8 cellular contexts compared by ENCODE assay signal in the genomic region with DNA sequence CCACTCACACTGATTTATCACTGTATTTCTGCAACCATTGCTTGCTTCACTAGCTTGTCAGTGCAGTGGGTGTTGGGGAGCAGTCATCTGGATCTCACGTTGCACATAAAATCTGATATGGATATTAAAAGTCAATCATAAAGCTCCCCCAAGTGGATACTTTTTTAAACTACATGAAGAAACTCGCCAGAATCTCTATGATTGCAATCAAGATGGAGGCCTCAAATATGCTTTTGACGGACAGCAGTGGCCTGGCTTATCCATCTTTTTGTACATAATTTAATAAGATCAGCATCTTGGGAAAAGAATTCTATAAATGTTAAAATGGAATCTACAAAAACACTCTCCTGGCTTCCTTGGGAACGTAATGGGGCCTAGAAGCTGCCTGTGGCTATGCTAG.
DNase-seq lines count a peak whose midpoint lies in the region; ATAC-seq, FAIRE-seq and TF ChIP-seq lines count a peak whose summit lies in the region.
"Had no signal": no experiment of that assay in that cellular context is flagged by ENCODE, and none has a peak within 500 bp of the region (broad histone marks: within the 10 kb centered on the region; RNA-seq: fewer than 3 reads in every experiment).

No MANE protein-coding gene starts in this region.

- WGBS in heart right ventricle, 2 donors = 37 to 46% methylated on average over 4 of the region's 4 CpGs

- H3K9ac ChIP-seq in Loucy (ENCODE audit: low read depth, low read length, poor library complexity, severe bottlenecking) (no peak overlapping the region), keratinocyte (ENCODE audit: control insufficient read depth, extremely low read depth, insufficient read depth, low read length) (no peak overlapping the region)

- FAIRE-seq in keratinocyte (lab: Jason Lieb, UNC) = peak; percentile 39
- FAIRE-seq: TTC549 had no signal

- H3K27ac ChIP-seq in keratinocyte (ENCODE audit: control insufficient read depth, insufficient read depth, low read length) = no peak overlapping the region
- H3K27ac ChIP-seq in heart right ventricle = no peak overlapping the region

- dilution Hi-C loops in keratinocyte (cut with MboI; ENCODE audit: extremely low pct_ligation_motif_present, low sequenced_read_pairs) = no loop called here

- H3K36me3 ChIP-seq in Loucy (ENCODE audit: insufficient read depth, low read length) = no peaks in the 10 kb centered on the region
- H3K36me3 ChIP-seq in keratinocyte (ENCODE audit: control insufficient read depth in 2 of 2, extremely low read depth in 1 of 2, insufficient read depth in 2 of 2, low read length in 2 of 2) = no peaks in the 10 kb centered on the region
- no peaks in the 10 kb centered on the region for H3K36me3 ChIP-seq in heart right ventricle

- no peaks in the 10 kb centered on the region for H3K79me2 ChIP-seq in Loucy (ENCODE audit: insufficient read depth, low read length)
- H3K79me2 ChIP-seq in keratinocyte (ENCODE audit: control insufficient read depth, insufficient read depth, low read length) = no peaks in the 10 kb centered on the region

- no peaks in the 10 kb centered on the region for H3K9me2 ChIP-seq in Loucy (replicated peaks; ENCODE audit: low read depth, low read length)

- intact Hi-C loops in heart right ventricle (cut with DNase I) = no loop called here

- H2AFZ ChIP-seq in Loucy (ENCODE audit: low read length) = no peak overlapping the region; the same call in 1 of the 2 replicates
- peak overlapping the region; percentile 33 for H2AFZ ChIP-seq in keratinocyte (ENCODE audit: control insufficient read depth, low read length)

- H3K9me3 ChIP-seq in Loucy (ENCODE audit: insufficient read depth, low read depth, low read length) (no peaks in the 10 kb centered on the region), keratinocyte (ENCODE audit: control insufficient read depth, low read depth, low read length) (no peaks in the 10 kb centered on the region), heart right ventricle (peaks cover 0 to 8% (median 2%) of the 10 kb centered on the region in 11 donors)

- peak; percentile 68 for TF ChIP-seq CTCF in Loucy (conservative IDR thresholded peaks at IDR 0.05; ENCODE audit: low read length)
- TF ChIP-seq CTCF in keratinocyte (optimal IDR thresholded peaks at IDR 0.05 in 1 of 3, IDR thresholded peaks at IDR 0.05 in 1 of 3, conservative IDR thresholded peaks at IDR 0.05 in 1 of 3; ENCODE audit: extremely low read depth in 1 of 3, insufficient read depth in 2 of 3, low read length in 3 of 3) = peak in 1 of 3 experiments; percentile 33
- TF ChIP-seq CTCF in heart right ventricle (IDR thresholded peaks at IDR 0.05) = peak in 4 of 9 donors; percentile 11 to 34 (median 22)

- no peaks in the 10 kb centered on the region for H3F3A ChIP-seq in Loucy (ENCODE audit: low read depth)

- H4K20me1 ChIP-seq in Loucy (ENCODE audit: insufficient read depth, low read length, poor library complexity, severe bottlenecking) (no peaks in the 10 kb centered on the region), keratinocyte (ENCODE audit: control insufficient read depth, extremely low read depth, insufficient read depth, low read length) (no peaks in the 10 kb centered on the region)

- no peak overlapping the region for H3K4me3 ChIP-seq in Loucy (ENCODE audit: low read length, poor library complexity, severe bottlenecking)
- no peak overlapping the region for H3K4me3 ChIP-seq in keratinocyte (ENCODE audit: control insufficient read depth in 2 of 3, extremely low read depth in 1 of 3, insufficient read depth in 2 of 3, low read depth in 1 of 3, low read length in 3 of 3)
- no peak overlapping the region for H3K4me3 ChIP-seq in heart right ventricle

- H3K4me2 ChIP-seq in Loucy (ENCODE audit: low read depth, low read length, poor library complexity, severe bottlenecking) = no peak overlapping the region
- no peak overlapping the region for H3K4me2 ChIP-seq in keratinocyte (ENCODE audit: control insufficient read depth, extremely low read depth, insufficient read depth, low read depth, low read length)

- no peaks in the 10 kb centered on the region for H3K4me1 ChIP-seq in Loucy (ENCODE audit: insufficient read depth, low read length, poor library complexity, severe bottlenecking)
- H3K4me1 ChIP-seq in keratinocyte (ENCODE audit: control insufficient read depth, extremely low read depth, insufficient read depth, low read length) = no peaks in the 10 kb centered on the region
- H3K4me1 ChIP-seq in heart right ventricle = no peaks in the 10 kb centered on the region

- H3K9me1 ChIP-seq in keratinocyte (ENCODE audit: control insufficient read depth, extremely low read depth, insufficient read depth, low read length) = no peaks in the 10 kb centered on the region

- DNase-seq in GM04504 (ENCODE audit: low read depth) (peak; percentile 20), SW480 (ENCODE audit: low spot score) (peak; percentile 66), keratinocyte (ENCODE audit: low read depth, low spot score) (peak; percentile 4), heart right ventricle (no peak)
- no peak for DNase-seq in activated CD8-positive, alpha-beta memory T cell treated with anti-CD3 and anti-CD28 coated beads, Interleukin-2, amount 50 U/mL, for 4 hours
- DNase-seq in activated CD4-positive, CD25-positive, alpha-beta regulatory T cell (lab: John Stamatoyannopoulos, UW) = no peak

- H3K27me3 ChIP-seq in Loucy (ENCODE audit: insufficient read depth, low read length, poor library complexity, severe bottlenecking) (no peaks in the 10 kb centered on the region), keratinocyte (ENCODE audit: control insufficient read depth, extremely low read depth, insufficient read depth, low read length) (no peaks in the 10 kb centered on the region), heart right ventricle (peaks cover 0 to 11% (median 4%) of the 10 kb centered on the region in 7 donors)

- ATAC-seq in heart right ventricle = no peak

Comparison
In these comparisons a context has a peak if more than half of its experiments do, and no peak if none do; other contexts are left out.
1. DNase-seq: peak in GM04504 (single experiment), SW480 (single experiment) and keratinocyte (single experiment); none in activated CD8-positive, alpha-beta memory T cell treated with anti-CD3 and anti-CD28 coated beads, Interleukin-2, amount 50 U/mL, for 4 hours (single experiment), activated CD4-positive, CD25-positive, alpha-beta regulatory T cell (0 of 4) and heart right ventricle (0 of 2).